In genomic region chr15:40115670-40116093, GRCh38 we compare ENCODE assay signal across 8 cellular contexts. TPM values are rescaled to one million over a fixed set of nuclear protein-coding genes. Genes with fewer than 3 reads are reported as not detected.
DNase-seq lines count a peak whose midpoint lies in the region; ATAC-seq and TF ChIP-seq lines count a peak whose summit lies in the region.

No MANE protein-coding gene starts in this region.

- H3K27ac ChIP-seq in OCI-LY7 (ENCODE audit: low read depth, low read length, poor library complexity, severe bottlenecking) (peak overlapping the region; percentile 86), spleen (peak overlapping the region in 6 of 8 donors; percentile 14 to 79 (median 53))

- TF ChIP-seq CTCF in OCI-LY7 (conservative IDR thresholded peaks at IDR 0.05; ENCODE audit: low read length) (no peak), cardiac fibroblast (IDR thresholded peaks at IDR 0.05; ENCODE audit: low read depth, low read length) (no peak), spleen (IDR thresholded peaks at IDR 0.05 in 8 of 11, conservative IDR thresholded peaks at IDR 0.05 in 3 of 11) (no peak)

- H3K4me1 ChIP-seq in OCI-LY7 (ENCODE audit: insufficient read depth, low read length, poor library complexity, severe bottlenecking) (peaks cover 80% of the 10 kb centered on the region), spleen (peaks cover 7 to 19% (median 9%) of the 10 kb centered on the region in 6 donors)

- peak overlapping the region; percentile 49 for H3K4me3 ChIP-seq in OCI-LY7 (ENCODE audit: low read depth, low read length, poor library complexity, severe bottlenecking)
- no peak overlapping the region for H3K4me3 ChIP-seq in cardiac fibroblast (replicated peaks in 1 of 2; ENCODE audit: low read depth in 2 of 2, low read length in 2 of 2)
- H3K4me3 ChIP-seq in spleen: no peak overlapping the region

- no peaks in the 10 kb centered on the region for H3K27me3 ChIP-seq in spleen (replicated peaks in 1 of 7)

- DNase-seq in C1 segment of cervical spinal cord (lab: John Stamatoyannopoulos, UW): peak in 8 of 14 donors; percentile 10 to 46 (median 28)
- DNase-seq in OCI-LY7 (ENCODE audit: low spot score): peak; percentile 97
- DNase-seq in cardiac fibroblast (ENCODE audit: low read depth in 2 of 2): peak; percentile 21 to 27
- DNase-seq in spleen: peak; percentile 91
- no peak for DNase-seq in middle frontal gyrus (ENCODE audit: extremely low spot score, low spot score)
- DNase-seq in DMS 273 (lab: John Stamatoyannopoulos, UW; ENCODE audit: unreplicated experiment): no peak

- H3K36me3 ChIP-seq in OCI-LY7 (ENCODE audit: insufficient read depth, low read length) (no peaks in the 10 kb centered on the region), spleen (no peaks in the 10 kb centered on the region)

- peak overlapping the region; percentile 71 for H3K4me2 ChIP-seq in OCI-LY7 (ENCODE audit: low read length)

- H3K79me2 ChIP-seq in OCI-LY7 (ENCODE audit: insufficient read depth, low read depth, low read length): no peaks in the 10 kb centered on the region

- intact Hi-C loops in OCI-LY7 (cut with micrococcal nuclease; ENCODE audit: unreplicated experiment): no loop called here
- intact Hi-C loops in spleen (cut with DNase I; ENCODE audit: low total_unique reads): no loop called here

- no peaks in the 10 kb centered on the region for H4K20me1 ChIP-seq in OCI-LY7 (ENCODE audit: insufficient read depth, low read length)

- H3K9me3 ChIP-seq in OCI-LY7 (ENCODE audit: low read length): no peaks in the 10 kb centered on the region
- no peaks in the 10 kb centered on the region for H3K9me3 ChIP-seq in spleen

- no peak for TF ChIP-seq POLR2A in spleen (IDR thresholded peaks at IDR 0.05)

- ATAC-seq in GM18909 (IDR thresholded peaks at IDR 0.05; ENCODE audit: poor library complexity, unreplicated experiment): peak; percentile 92
- peak; percentile 93 for ATAC-seq in HG02981 (IDR thresholded peaks at IDR 0.05; ENCODE audit: unreplicated experiment)

- H2AFZ ChIP-seq in OCI-LY7 (ENCODE audit: low read length): peak overlapping the region; percentile 35

- POLR2A ChIA-PET in OCI-LY7 (lab: Charles Lee): interaction anchor here (0.5 to 10.1 kb wide), 7 partner anchors 14 to 69 kb away, joined by 3 to 146 read pairs (median 6); partner anchors contain the start of gene BUB1B

- BruUV-seq in OCI-LY7 (replicated peaks; lab: Mats Ljungman, UMichigan): no TSS peak

- WGBS in spleen, 5 donors: 18 to 28% (median 21%) methylated on average over 8 of the region's 8 CpGs

- no peaks in the 10 kb centered on the region for H3K9me2 ChIP-seq in OCI-LY7 (ENCODE audit: insufficient read depth, low read length)

- CTCF ChIA-PET in OCI-LY7 (lab: Charles Lee; ENCODE audit: unreplicated experiment): interaction anchor here (0.7 to 2.9 kb wide), 3 partner anchors 10 to 18 kb away, joined by 3 to 25 read pairs (median 24); no protein-coding TSS in a partner anchor

RNA-seq across cellular contexts. Expression of gene BMF, which starts 7.0 kb away (rescaled TPM):
- 4.8 and 5.3 TPM in 2 replicates for total RNA-seq in OCI-LY7 (2014; rRNA removed; shearing (Covaris generic))
- total RNA-seq in OCI-LY7 (2022): 11.1 and 11.3 TPM in 2 replicates
- 10 to 100 TPM; 16.9 to 77.9 (median 36.1) TPM for total RNA-seq in spleen
- polyA plus RNA-seq in spleen: 10 to 100 TPM; 25.5 to 33.1 (median 27.7) TPM

RNA-seq across cellular contexts. Expression of gene BUB1B, which starts 45.2 kb away (rescaled TPM):
- 192 and 215 TPM in 2 replicates for total RNA-seq in OCI-LY7 (2014; rRNA removed; shearing (Covaris generic))
- 162 and 166 TPM in 2 replicates for total RNA-seq in OCI-LY7 (2022)
- 10 to 100 TPM in 3 of 7 donors, 1 to 10 TPM in 4; 3.0 to 11.8 (median 8.5) TPM for total RNA-seq in spleen
- polyA plus RNA-seq in spleen: 1 to 10 TPM; 1.2 to 4.7 (median 2.3) TPM

Comparison
In these comparisons a context has a peak if more than half of its experiments do, and no peak if none do; other contexts are left out.
1. DNase-seq: peak in C1 segment of cervical spinal cord (8 of 14), OCI-LY7 (single experiment), cardiac fibroblast (2 of 2) and spleen (single experiment); none in middle frontal gyrus (single experiment) and DMS 273 (single experiment).
2. RNA of gene BUB1B, which starts 45.2 kb away (total RNA-seq): 162 to 215 TPM in OCI-LY7; 3.0 to 11.8 TPM in spleen; every median in the first group is over 10 times any median in the second.